In genomic region chr10:60521974-60522405, GRCh38 we compare ENCODE assay signal across 10 cellular contexts.
DNase-seq lines count a peak whose midpoint lies in the region; ATAC-seq and TF ChIP-seq lines count a peak whose summit lies in the region.
"Had no signal": no experiment of that assay in that cellular context is flagged by ENCODE, and none has a peak within 500 bp of the region (broad histone marks: within the 10 kb centered on the region; RNA-seq: fewer than 3 reads in every experiment).

No MANE protein-coding gene starts in this region.

- 49 to 65% (median 52%) methylated on average over 3 of the region's 3 CpGs for WGBS in psoas muscle, 3 donors

- intact Hi-C loops in psoas muscle (cut with DNase I): no loop called here
- intact Hi-C loops in CD4-positive, alpha-beta T cell (cut with DNase I, micrococcal nuclease): no loop called here

- POLR2A ChIA-PET in CD4-positive, alpha-beta T cell (lab: Charles Lee): no interaction called here

- no peak overlapping the region for H3K27ac ChIP-seq in psoas muscle
- H3K27ac ChIP-seq in CD4-positive, alpha-beta T cell (ENCODE audit: low read depth, low read length): no peak overlapping the region

- H3K4me1 ChIP-seq in psoas muscle: no peaks in the 10 kb centered on the region

- H3K4me3 ChIP-seq in psoas muscle: no peak overlapping the region

- no peaks in the 10 kb centered on the region for H3K36me3 ChIP-seq in psoas muscle (ENCODE audit: insufficient read depth in 1 of 2, low read depth in 1 of 2)

- ATAC-seq in GM21723 (IDR thresholded peaks at IDR 0.05; ENCODE audit: unreplicated experiment) (peak; percentile 74), psoas muscle (no peak)
- no peak for ATAC-seq in CD4-positive, alpha-beta T cell (ENCODE audit: poor library complexity)

- in situ Hi-C loops in GM13976 (cut with MboI; ENCODE audit: low sequenced_read_pairs, unreplicated experiment): no loop called here

- DNase-seq in AG08395 (ENCODE audit: low spot score) (peak; percentile 38), glomerular visceral epithelial cell (ENCODE audit: extremely low spot score) (peak; percentile 4), psoas muscle (no peak), GM13976 (ENCODE audit: low spot score) (no peak), SHP77 treated with DMSO at 0.1 percent for 48 hours (lab: John Stamatoyannopoulos, UW) (no peak)
- no peak for DNase-seq in CD4-positive, alpha-beta T cell
- DNase-seq: central memory CD4-positive, alpha-beta T cell; naive B cell had no signal

- CTCF ChIA-PET in CD4-positive, alpha-beta T cell (lab: Charles Lee): no interaction called here

- TF ChIP-seq CTCF in psoas muscle (IDR thresholded peaks at IDR 0.05) (no peak), GM13976 (IDR thresholded peaks at IDR 0.05; ENCODE audit: borderline replicate concordance, control extremely low read depth, extremely low read depth, insufficient read depth, missing control alignments) (no peak)
- TF ChIP-seq CTCF in CD4-positive, alpha-beta T cell (IDR thresholded peaks at IDR 0.05): no peak

- peaks cover 42% of the 10 kb centered on the region for H3K36me3 Mint-ChIP-seq in CD4-positive, alpha-beta T cell (ENCODE audit: low read depth)

- no peak overlapping the region for H3K27ac Mint-ChIP-seq in CD4-positive, alpha-beta T cell
- H3K27ac Mint-ChIP-seq: naive B cell had no signal

- peaks cover 11% of the 10 kb centered on the region for H3K4me1 Mint-ChIP-seq in CD4-positive, alpha-beta T cell (ENCODE audit: low read depth)

- H3K9me3 ChIP-seq in psoas muscle: no peaks in the 10 kb centered on the region
- no peaks in the 10 kb centered on the region for H3K9me3 ChIP-seq in CD4-positive, alpha-beta T cell (ENCODE audit: control insufficient read depth, low read length)

- H3K9me3 Mint-ChIP-seq in CD4-positive, alpha-beta T cell: peaks cover 5% of the 10 kb centered on the region

- no peaks in the 10 kb centered on the region for H3K27me3 ChIP-seq in psoas muscle (ENCODE audit: insufficient read depth in 3 of 3, low read length in 2 of 3)
- no peaks in the 10 kb centered on the region for H3K27me3 ChIP-seq in CD4-positive, alpha-beta T cell (ENCODE audit: control insufficient read depth, insufficient read depth, low read length)

- H3K4me3 Mint-ChIP-seq in CD4-positive, alpha-beta T cell: no peak overlapping the region
- H3K4me3 Mint-ChIP-seq: naive B cell had no signal

- H3K27me3 Mint-ChIP-seq in CD4-positive, alpha-beta T cell: no peaks in the 10 kb centered on the region

TF ChIP-seq in PFSK-1, 5 proteins besides CTCF, POLR2A, EP300 and RAD21:
- 0 out of 2 replicates have a peak, but pooled peaks have one; percentile 35 for TF ChIP-seq SIN3A (IDR thresholded peaks at IDR 0.05; ENCODE audit: borderline replicate concordance, insufficient read depth, low read length)
- peak; percentile 67; the same call in 1 of the 2 replicates for TF ChIP-seq POLR2AphosphoS5 (IDR thresholded peaks at IDR 0.05; ENCODE audit: low read depth, low read length)
- TF ChIP-seq TAF1 (IDR thresholded peaks at IDR 0.05; ENCODE audit: borderline replicate concordance, insufficient read depth, low read length): no peak
- TF ChIP-seq FOXP2 (optimal IDR thresholded peaks at IDR 0.05; ENCODE audit: borderline replicate concordance, extremely low read depth, extremely low read length, insufficient read depth): peak; percentile 39
- peak in 1 of 2 experiments; percentile 71; a peak in 1 of 4 replicates for TF ChIP-seq REST (IDR thresholded peaks at IDR 0.05; ENCODE audit: insufficient read depth in 1 of 2, low read depth in 2 of 2, low read length in 2 of 2)
TF ChIP-seq in PFSK-1: peak in this region for 4.

Comparison
In these comparisons a context has a peak if more than half of its experiments do, and no peak if none do; other contexts are left out.
1. DNase-seq: peak in AG08395 (single experiment) and glomerular visceral epithelial cell (single experiment); none in psoas muscle (0 of 2), CD4-positive, alpha-beta T cell (0 of 10), GM13976 (single experiment) and SHP77 treated with DMSO at 0.1 percent for 48 hours (single experiment).